In the genomic region with DNA sequence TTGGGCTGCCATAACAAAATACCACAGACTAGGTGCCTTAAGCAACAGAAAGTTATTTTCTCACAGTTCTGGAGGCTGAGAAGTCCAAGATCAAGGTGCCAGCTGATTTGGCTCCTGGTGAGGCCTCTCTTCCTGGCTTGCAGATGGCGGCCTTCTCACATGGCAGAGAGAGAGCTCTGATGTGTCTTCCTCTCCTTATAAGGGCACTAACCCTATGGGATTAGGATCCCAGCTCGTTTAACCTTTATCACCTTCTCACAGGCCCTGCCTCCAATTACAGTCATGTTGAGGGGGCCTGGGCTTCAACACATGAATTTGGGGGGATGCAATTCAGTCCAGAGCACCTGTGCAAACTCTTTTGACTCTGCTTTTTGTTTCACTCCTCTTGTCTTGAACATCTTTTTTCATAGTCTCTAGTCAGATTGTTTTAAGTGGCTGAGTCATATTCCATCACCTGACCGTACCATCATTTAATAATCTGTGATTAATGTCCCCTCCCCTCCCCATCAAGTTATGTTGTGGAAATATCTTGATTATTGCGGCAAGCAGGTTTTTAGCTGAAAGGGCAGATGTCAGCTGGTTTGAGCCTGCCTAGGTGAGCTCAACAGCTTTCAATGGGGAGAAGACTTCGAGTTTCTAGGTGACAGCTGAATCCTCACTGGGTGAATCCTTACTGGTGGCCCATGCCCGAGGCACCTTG, we compare ENCODE assay signal across 16 cellular contexts.
"Had no signal": no experiment of that assay in that cellular context is flagged by ENCODE, and none has a peak within 500 bp of the region (broad histone marks: within the 10 kb centered on the region; RNA-seq: fewer than 3 reads in every experiment).

No MANE protein-coding gene starts in this region.

- H3K27ac ChIP-seq: brain microvascular endothelial cell, esophagus muscularis mucosa, ovary, skin epidermis, vagina had no signal

- H3K36me3 Mint-ChIP-seq: activated naive CD8-positive, alpha-beta T cell; memory B cell had no signal

- H3K4me1 ChIP-seq: vagina had no signal

- H3K4me1 Mint-ChIP-seq: memory B cell had no signal

- DNase-seq: activated CD4-positive, alpha-beta T cell treated with anti-CD3 and anti-CD28 coated beads, Interleukin-2, amount 50 U/mL, for 4 hours; activated effector memory CD4-positive, alpha-beta T cell treated with anti-CD3 and anti-CD28 coated beads, Interleukin-2, amount 50 U/mL, for 16 hours; activated T-cell treated with anti-CD3 and anti-CD28 coated beads, Interleukin-2, amount 50 U/mL, for 4 hours; brain microvascular endothelial cell; cerebellar nuclear complex; nephron progenitor cell; ovary; stimulated activated CD4-positive, alpha-beta T cell treated with anti-CD3 and anti-CD28 coated beads, Interleukin-4, amount 100 ng/mL, for 4 hours; stomach had no signal

- H3K9me3 ChIP-seq: esophagus muscularis mucosa, ovary, stomach, vagina had no signal

- H3K27ac Mint-ChIP-seq: activated naive CD8-positive, alpha-beta T cell; dendritic cell treated with granulocyte-macrophage colony-stimulating factor and Interleukin-4, amounts not matched to agents 40 ng/mL and 50 ng/mL, for 4 days; memory B cell; T-helper 2 cell treated with Interferon-gamma antibody and Interleukin-4, amounts not matched to agents 5 μg/mL and 100 μg/mL, for 36 hours had no signal

- H3K4me3 Mint-ChIP-seq: activated naive CD8-positive, alpha-beta T cell; activated T-cell treated with anti-CD3 and anti-CD28 coated beads, Interleukin-2, amount 50 U/mL, for 4 hours; dendritic cell treated with granulocyte-macrophage colony-stimulating factor and Interleukin-4, amounts not matched to agents 40 ng/mL and 50 ng/mL, for 4 days; memory B cell; nephron progenitor cell; T-helper 2 cell treated with Interferon-gamma antibody and Interleukin-4, amounts not matched to agents 5 μg/mL and 100 μg/mL, for 36 hours had no signal

- H3K9me3 Mint-ChIP-seq: activated T-cell treated with anti-CD3 and anti-CD28 coated beads, Interleukin-2, amount 50 U/mL, for 4 hours; memory B cell; nephron progenitor cell; T-helper 2 cell treated with Interferon-gamma antibody and Interleukin-4, amounts not matched to agents 5 μg/mL and 100 μg/mL, for 36 hours had no signal

- H3K27me3 ChIP-seq: brain microvascular endothelial cell, esophagus muscularis mucosa, ovary, stomach, vagina had no signal

- H3K36me3 ChIP-seq: brain microvascular endothelial cell, esophagus muscularis mucosa, ovary, stomach, vagina had no signal

- H3K4me3 ChIP-seq: esophagus muscularis mucosa, ovary, skin epidermis, stomach, vagina had no signal
